In genomic region chr4:80069837-80070788, GRCh38 we compare ENCODE assay signal across 1 cellular context.
TF ChIP-seq lines count a peak whose summit lies in the region.

No MANE protein-coding gene starts in this region.

TF ChIP-seq in HEK293, 187 proteins besides CTCF, POLR2A, EP300 and RAD21 (continued from another document):
- TF ChIP-seq ZBTB11 (tag by site-specific recombination; conservative IDR thresholded peaks at IDR 0.05; ENCODE audit: low read depth) (no peak), ZNF624 (tag by site-specific recombination; IDR thresholded peaks at IDR 0.05) (no peak), SCRT2 (tag by site-specific recombination; IDR thresholded peaks at IDR 0.05) (peak; percentile 39; the same call in 1 of the 2 replicates), ZNF19 (tag by site-specific recombination; IDR thresholded peaks at IDR 0.05; ENCODE audit: low read depth) (no peak), ZNF239 (tag by site-specific recombination; IDR thresholded peaks at IDR 0.05) (no peak), ZFP69B (tag by site-specific recombination; IDR thresholded peaks at IDR 0.05) (no peak), PRDM6 (tag by site-specific recombination; IDR thresholded peaks at IDR 0.05) (peak; percentile 51; the same call in 1 of the 2 replicates), ZNF324 (tag by site-specific recombination; IDR thresholded peaks at IDR 0.05) (no peak), ZBTB26 (tag by site-specific recombination; optimal IDR thresholded peaks at IDR 0.05) (no peak), ZBTB10 (tag by site-specific recombination; IDR thresholded peaks at IDR 0.05) (no peak), BCL11A (tag by site-specific recombination; IDR thresholded peaks at IDR 0.05; ENCODE audit: low read depth) (no peak), GLI4 (tag by site-specific recombination; IDR thresholded peaks at IDR 0.05) (no peak), ZNF449 (tag by site-specific recombination; IDR thresholded peaks at IDR 0.05) (no peak), KLF7 (tag by site-specific recombination; IDR thresholded peaks at IDR 0.05; ENCODE audit: borderline replicate concordance) (no peak), ZNF311 (tag by site-specific recombination; IDR thresholded peaks at IDR 0.05; ENCODE audit: borderline replicate concordance) (no peak), ZNF664 (tag by site-specific recombination; IDR thresholded peaks at IDR 0.05) (no peak)
